ENCODE assay signal across 1 cellular context in the genomic region with DNA sequence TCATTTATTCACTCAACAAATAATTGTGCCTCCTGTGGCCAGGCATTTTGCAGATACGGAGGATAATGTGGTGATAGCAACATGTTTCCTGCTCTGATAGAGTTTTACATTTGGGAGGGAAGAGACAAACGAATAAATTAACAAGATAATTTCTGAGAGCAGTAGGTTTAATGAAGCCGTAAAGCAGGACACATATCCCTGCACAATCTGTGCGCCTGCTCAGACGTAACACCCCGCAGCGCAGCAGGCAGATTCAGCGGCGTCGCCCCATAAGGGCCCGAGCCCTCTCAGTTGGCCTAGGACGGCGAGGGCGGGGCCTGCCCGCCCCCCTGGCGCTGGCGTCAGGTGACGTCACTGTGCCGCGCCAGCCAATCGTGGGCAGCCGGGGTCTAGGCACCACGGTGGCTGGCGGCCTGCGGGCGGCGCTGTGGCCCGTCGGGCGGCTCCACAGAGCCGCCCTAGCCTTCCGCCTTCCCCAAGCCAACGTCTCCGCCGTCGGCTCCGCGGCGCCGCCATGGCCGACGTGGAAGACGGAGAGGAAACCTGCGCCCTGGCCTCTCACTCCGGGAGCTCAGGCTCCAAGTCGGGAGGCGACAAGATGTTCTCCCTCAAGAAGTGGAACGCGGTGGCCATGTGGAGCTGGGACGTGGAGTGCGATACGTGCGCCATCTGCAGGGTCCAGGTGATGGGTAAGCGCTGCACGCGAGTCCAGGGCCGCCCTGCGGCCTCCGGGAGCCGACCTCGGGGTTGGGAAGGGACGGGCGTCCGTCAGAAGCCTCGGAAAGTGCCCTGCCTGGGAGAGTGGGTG.
TF ChIP-seq lines count a peak whose summit lies in the region.

A gene (plus strand): TSS at position 471 of the 808 bp plus-strand sequence. CDS start 44 bp downstream, at position 515.

TF ChIP-seq in HepG2, 621 proteins besides CTCF, POLR2A, EP300 and RAD21 (continued from another document and continues in another):
- TF ChIP-seq, protein P1, sequence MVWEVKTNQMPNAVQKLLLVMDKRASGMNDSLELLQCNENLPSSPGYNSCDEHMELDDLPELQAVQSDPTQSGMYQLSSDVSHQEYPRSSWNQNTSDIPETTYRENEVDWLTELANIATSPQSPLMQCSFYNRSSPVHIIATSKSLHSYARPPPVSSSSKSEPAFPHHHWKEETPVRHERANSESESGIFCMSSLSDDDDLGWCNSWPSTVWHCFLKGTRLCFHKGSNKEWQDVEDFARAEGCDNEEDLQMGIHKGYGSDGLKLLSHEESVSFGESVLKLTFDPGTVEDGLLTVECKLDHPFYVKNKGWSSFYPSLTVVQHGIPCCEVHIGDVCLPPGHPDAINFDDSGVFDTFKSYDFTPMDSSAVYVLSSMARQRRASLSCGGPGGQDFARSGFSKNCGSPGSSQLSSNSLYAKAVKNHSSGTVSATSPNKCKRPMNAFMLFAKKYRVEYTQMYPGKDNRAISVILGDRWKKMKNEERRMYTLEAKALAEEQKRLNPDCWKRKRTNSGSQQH (CRISPR knock-in tag; IDR thresholded peaks at IDR 0.05; ENCODE audit: low read depth) = no peak
- TF ChIP-seq ZSCAN25 (CRISPR knock-in tag; IDR thresholded peaks at IDR 0.05) (peak; percentile 50; the same call in 1 of the 2 replicates), BORCS8-MEF2B (CRISPR knock-in tag; IDR thresholded peaks at IDR 0.05) (no peak), ZNF253 (CRISPR knock-in tag; IDR thresholded peaks at IDR 0.05; ENCODE audit: borderline replicate concordance) (no peak), FOXM1 (CRISPR knock-in tag; IDR thresholded peaks at IDR 0.05) (no peak), ZNF629 (CRISPR knock-in tag; conservative IDR thresholded peaks at IDR 0.05) (0 out of 2 replicates have a peak, but pooled peaks have one; percentile 27), SALL1 (CRISPR knock-in tag; IDR thresholded peaks at IDR 0.05) (peak; percentile 82), ZSCAN12 (CRISPR knock-in tag; IDR thresholded peaks at IDR 0.05) (no peak), ERF (CRISPR knock-in tag; IDR thresholded peaks at IDR 0.05) (peak; percentile 90), IRX3 (CRISPR knock-in tag; IDR thresholded peaks at IDR 0.05; ENCODE audit: borderline replicate concordance, low read depth) (no peak; the same call in 1 of the 2 replicates), ZFX (CRISPR knock-in tag; IDR thresholded peaks at IDR 0.05; ENCODE audit: low read depth) (peak; percentile 97), ZNF121 (CRISPR knock-in tag; IDR thresholded peaks at IDR 0.05) (peak; percentile 86), ZNF749 (CRISPR knock-in tag; IDR thresholded peaks at IDR 0.05; ENCODE audit: borderline replicate concordance) (peak; percentile 74; the same call in 1 of the 2 replicates), ZFYVE20 (CRISPR knock-in tag; IDR thresholded peaks at IDR 0.05; ENCODE audit: borderline replicate concordance, low read depth) (no peak), PCBP1 (IDR thresholded peaks at IDR 0.05; ENCODE audit: borderline replicate concordance, low read depth, low read length) (0 out of 2 replicates have a peak, but pooled peaks have one; percentile 64), SP140L (CRISPR knock-in tag; IDR thresholded peaks at IDR 0.05; ENCODE audit: borderline replicate concordance) (0 out of 2 replicates have a peak, but pooled peaks have one; percentile 76), EZH2 (conservative IDR thresholded peaks at IDR 0.05; ENCODE audit: low read depth, low read length) (no peak), GATAD2A (CRISPR knock-in tag; IDR thresholded peaks at IDR 0.05) (peak; percentile 40; the same call in 1 of the 2 replicates), ZNF577 (CRISPR knock-in tag; IDR thresholded peaks at IDR 0.05; ENCODE audit: borderline replicate concordance, low read depth) (no peak), ZNF468 (CRISPR knock-in tag; IDR thresholded peaks at IDR 0.05) (no peak), ZNF615 (CRISPR knock-in tag; IDR thresholded peaks at IDR 0.05; ENCODE audit: borderline replicate concordance) (no peak), MIER2 (CRISPR knock-in tag; IDR thresholded peaks at IDR 0.05) (0 out of 2 replicates have a peak, but pooled peaks have one; percentile 40), ZNF317 (CRISPR knock-in tag; IDR thresholded peaks at IDR 0.05) (peak; percentile 48; the same call in 1 of the 2 replicates), ZNF180 (CRISPR knock-in tag; IDR thresholded peaks at IDR 0.05; ENCODE audit: borderline replicate concordance, low read depth) (no peak), RFX5 (IDR thresholded peaks at IDR 0.05; ENCODE audit: low read depth, low read length) (peak; percentile 88), HHEX (CRISPR knock-in tag; IDR thresholded peaks at IDR 0.05) (no peak), SIN3B (IDR thresholded peaks at IDR 0.05; ENCODE audit: low read length) (no peak; the same call in 1 of the 2 replicates), ZNF205 (CRISPR knock-in tag; IDR thresholded peaks at IDR 0.05) (peak; percentile 83), MED1 (CRISPR knock-in tag; IDR thresholded peaks at IDR 0.05) (peak; percentile 73; the same call in 1 of the 2 replicates), NR2C2 (CRISPR knock-in tag; IDR thresholded peaks at IDR 0.05; ENCODE audit: borderline replicate concordance) (0 out of 2 replicates have a peak, but pooled peaks have one; percentile 45), ZNF792 (CRISPR knock-in tag; IDR thresholded peaks at IDR 0.05) (peak; percentile 81), IKZF4 (CRISPR knock-in tag; IDR thresholded peaks at IDR 0.05; ENCODE audit: borderline replicate concordance, low read depth, not compliant biosample characterization) (no peak), KLF12 (CRISPR knock-in tag; IDR thresholded peaks at IDR 0.05; ENCODE audit: borderline replicate concordance) (peak; percentile 75; the same call in 1 of the 2 replicates), ZNF496 (CRISPR knock-in tag; IDR thresholded peaks at IDR 0.05; ENCODE audit: insufficient replicate concordance) (no peak), ZNF10 (CRISPR knock-in tag; IDR thresholded peaks at IDR 0.05; ENCODE audit: borderline replicate concordance, low read depth) (no peak)
- TF ChIP-seq, protein P2, sequence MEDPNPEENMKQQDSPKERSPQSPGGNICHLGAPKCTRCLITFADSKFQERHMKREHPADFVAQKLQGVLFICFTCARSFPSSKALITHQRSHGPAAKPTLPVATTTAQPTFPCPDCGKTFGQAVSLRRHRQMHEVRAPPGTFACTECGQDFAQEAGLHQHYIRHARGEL (CRISPR knock-in tag; IDR thresholded peaks at IDR 0.05) = no peak
- TF ChIP-seq, protein P3, sequence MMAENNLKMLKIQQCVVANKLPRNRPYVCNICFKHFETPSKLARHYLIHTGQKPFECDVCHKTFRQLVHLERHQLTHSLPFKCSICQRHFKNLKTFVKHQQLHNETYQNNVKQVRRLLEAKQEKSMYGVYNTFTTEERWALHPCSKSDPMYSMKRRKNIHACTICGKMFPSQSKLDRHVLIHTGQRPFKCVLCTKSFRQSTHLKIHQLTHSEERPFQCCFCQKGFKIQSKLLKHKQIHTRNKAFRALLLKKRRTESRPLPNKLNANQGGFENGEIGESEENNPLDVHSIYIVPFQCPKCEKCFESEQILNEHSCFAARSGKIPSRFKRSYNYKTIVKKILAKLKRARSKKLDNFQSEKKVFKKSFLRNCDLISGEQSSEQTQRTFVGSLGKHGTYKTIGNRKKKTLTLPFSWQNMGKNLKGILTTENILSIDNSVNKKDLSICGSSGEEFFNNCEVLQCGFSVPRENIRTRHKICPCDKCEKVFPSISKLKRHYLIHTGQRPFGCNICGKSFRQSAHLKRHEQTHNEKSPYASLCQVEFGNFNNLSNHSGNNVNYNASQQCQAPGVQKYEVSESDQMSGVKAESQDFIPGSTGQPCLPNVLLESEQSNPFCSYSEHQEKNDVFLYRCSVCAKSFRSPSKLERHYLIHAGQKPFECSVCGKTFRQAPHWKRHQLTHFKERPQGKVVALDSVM (CRISPR knock-in tag; IDR thresholded peaks at IDR 0.05) = peak; percentile 49; the same call in 1 of the 2 replicates
- TF ChIP-seq, protein P4, sequence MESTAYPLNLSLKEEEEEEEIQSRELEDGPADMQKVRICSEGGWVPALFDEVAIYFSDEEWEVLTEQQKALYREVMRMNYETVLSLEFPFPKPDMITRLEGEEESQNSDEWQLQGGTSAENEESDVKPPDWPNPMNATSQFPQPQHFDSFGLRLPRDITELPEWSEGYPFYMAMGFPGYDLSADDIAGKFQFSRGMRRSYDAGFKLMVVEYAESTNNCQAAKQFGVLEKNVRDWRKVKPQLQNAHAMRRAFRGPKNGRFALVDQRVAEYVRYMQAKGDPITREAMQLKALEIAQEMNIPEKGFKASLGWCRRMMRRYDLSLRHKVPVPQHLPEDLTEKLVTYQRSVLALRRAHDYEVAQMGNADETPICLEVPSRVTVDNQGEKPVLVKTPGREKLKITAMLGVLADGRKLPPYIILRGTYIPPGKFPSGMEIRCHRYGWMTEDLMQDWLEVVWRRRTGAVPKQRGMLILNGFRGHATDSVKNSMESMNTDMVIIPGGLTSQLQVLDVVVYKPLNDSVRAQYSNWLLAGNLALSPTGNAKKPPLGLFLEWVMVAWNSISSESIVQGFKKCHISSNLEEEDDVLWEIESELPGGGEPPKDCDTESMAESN (CRISPR knock-in tag; conservative IDR thresholded peaks at IDR 0.05) = peak; percentile 82
- TF ChIP-seq, protein P5, sequence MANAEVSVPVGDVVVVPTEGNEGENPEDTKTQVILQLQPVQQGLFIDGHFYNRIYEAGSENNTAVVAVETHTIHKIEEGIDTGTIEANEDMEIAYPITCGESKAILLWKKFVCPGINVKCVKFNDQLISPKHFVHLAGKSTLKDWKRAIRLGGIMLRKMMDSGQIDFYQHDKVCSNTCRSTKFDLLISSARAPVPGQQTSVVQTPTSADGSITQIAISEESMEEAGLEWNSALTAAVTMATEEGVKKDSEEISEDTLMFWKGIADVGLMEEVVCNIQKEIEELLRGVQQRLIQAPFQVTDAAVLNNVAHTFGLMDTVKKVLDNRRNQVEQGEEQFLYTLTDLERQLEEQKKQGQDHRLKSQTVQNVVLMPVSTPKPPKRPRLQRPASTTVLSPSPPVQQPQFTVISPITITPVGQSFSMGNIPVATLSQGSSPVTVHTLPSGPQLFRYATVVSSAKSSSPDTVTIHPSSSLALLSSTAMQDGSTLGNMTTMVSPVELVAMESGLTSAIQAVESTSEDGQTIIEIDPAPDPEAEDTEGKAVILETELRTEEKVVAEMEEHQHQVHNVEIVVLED (CRISPR knock-in tag; IDR thresholded peaks at IDR 0.05; ENCODE audit: borderline replicate concordance) = peak; percentile 92
- TF ChIP-seq, protein P6, sequence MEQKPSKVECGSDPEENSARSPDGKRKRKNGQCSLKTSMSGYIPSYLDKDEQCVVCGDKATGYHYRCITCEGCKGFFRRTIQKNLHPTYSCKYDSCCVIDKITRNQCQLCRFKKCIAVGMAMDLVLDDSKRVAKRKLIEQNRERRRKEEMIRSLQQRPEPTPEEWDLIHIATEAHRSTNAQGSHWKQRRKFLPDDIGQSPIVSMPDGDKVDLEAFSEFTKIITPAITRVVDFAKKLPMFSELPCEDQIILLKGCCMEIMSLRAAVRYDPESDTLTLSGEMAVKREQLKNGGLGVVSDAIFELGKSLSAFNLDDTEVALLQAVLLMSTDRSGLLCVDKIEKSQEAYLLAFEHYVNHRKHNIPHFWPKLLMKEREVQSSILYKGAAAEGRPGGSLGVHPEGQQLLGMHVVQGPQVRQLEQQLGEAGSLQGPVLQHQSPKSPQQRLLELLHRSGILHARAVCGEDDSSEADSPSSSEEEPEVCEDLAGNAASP (CRISPR knock-in tag; IDR thresholded peaks at IDR 0.05; ENCODE audit: borderline replicate concordance) = no peak; the same call in 1 of the 2 replicates
- TF ChIP-seq, protein P7, sequence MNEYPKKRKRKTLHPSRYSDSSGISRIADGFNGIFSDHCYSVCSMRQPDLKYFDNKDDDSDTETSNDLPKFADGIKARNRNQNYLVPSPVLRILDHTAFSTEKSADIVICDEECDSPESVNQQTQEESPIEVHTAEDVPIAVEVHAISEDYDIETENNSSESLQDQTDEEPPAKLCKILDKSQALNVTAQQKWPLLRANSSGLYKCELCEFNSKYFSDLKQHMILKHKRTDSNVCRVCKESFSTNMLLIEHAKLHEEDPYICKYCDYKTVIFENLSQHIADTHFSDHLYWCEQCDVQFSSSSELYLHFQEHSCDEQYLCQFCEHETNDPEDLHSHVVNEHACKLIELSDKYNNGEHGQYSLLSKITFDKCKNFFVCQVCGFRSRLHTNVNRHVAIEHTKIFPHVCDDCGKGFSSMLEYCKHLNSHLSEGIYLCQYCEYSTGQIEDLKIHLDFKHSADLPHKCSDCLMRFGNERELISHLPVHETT (CRISPR knock-in tag; conservative IDR thresholded peaks at IDR 0.05) = no peak; the same call in 1 of the 2 replicates
- TF ChIP-seq, protein P8, sequence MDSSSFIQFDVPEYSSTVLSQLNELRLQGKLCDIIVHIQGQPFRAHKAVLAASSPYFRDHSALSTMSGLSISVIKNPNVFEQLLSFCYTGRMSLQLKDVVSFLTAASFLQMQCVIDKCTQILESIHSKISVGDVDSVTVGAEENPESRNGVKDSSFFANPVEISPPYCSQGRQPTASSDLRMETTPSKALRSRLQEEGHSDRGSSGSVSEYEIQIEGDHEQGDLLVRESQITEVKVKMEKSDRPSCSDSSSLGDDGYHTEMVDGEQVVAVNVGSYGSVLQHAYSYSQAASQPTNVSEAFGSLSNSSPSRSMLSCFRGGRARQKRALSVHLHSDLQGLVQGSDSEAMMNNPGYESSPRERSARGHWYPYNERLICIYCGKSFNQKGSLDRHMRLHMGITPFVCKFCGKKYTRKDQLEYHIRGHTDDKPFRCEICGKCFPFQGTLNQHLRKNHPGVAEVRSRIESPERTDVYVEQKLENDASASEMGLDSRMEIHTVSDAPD (CRISPR knock-in tag; IDR thresholded peaks at IDR 0.05) = no peak
- TF ChIP-seq, protein P9, sequence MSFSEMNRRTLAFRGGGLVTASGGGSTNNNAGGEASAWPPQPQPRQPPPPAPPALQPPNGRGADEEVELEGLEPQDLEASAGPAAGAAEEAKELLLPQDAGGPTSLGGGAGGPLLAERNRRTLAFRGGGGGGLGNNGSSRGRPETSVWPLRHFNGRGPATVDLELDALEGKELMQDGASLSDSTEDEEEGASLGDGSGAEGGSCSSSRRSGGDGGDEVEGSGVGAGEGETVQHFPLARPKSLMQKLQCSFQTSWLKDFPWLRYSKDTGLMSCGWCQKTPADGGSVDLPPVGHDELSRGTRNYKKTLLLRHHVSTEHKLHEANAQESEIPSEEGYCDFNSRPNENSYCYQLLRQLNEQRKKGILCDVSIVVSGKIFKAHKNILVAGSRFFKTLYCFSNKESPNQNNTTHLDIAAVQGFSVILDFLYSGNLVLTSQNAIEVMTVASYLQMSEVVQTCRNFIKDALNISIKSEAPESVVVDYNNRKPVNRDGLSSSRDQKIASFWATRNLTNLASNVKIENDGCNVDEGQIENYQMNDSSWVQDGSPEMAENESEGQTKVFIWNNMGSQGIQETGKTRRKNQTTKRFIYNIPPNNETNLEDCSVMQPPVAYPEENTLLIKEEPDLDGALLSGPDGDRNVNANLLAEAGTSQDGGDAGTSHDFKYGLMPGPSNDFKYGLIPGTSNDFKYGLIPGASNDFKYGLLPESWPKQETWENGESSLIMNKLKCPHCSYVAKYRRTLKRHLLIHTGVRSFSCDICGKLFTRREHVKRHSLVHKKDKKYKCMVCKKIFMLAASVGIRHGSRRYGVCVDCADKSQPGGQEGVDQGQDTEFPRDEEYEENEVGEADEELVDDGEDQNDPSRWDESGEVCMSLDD (CRISPR knock-in tag; IDR thresholded peaks at IDR 0.05; ENCODE audit: borderline replicate concordance) = peak; percentile 18; the same call in 1 of the 2 replicates
- TF ChIP-seq, protein P10, sequence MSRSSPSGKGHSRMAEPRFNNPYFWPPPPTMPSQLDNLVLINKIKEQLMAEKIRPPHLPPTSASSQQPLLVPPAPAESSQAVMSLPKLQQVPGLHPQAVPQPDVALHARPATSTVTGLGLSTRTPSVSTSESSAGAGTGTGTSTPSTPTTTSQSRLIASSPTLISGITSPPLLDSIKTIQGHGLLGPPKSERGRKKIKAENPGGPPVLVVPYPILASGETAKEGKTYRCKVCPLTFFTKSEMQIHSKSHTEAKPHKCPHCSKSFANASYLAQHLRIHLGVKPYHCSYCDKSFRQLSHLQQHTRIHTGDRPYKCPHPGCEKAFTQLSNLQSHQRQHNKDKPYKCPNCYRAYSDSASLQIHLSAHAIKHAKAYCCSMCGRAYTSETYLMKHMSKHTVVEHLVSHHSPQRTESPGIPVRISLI (CRISPR knock-in tag; IDR thresholded peaks at IDR 0.05; ENCODE audit: borderline replicate concordance) = no peak
